35 cellular contexts compared by ENCODE assay signal in genomic region chr13:24128962-24129361, GRCh38.
"Had no signal": no experiment of that assay in that cellular context is flagged by ENCODE, and none has a peak within 500 bp of the region (broad histone marks: within the 10 kb centered on the region; RNA-seq: fewer than 3 reads in every experiment).

No MANE protein-coding gene starts in this region.

- H3K27ac Mint-ChIP-seq: activated CD4-positive, alpha-beta memory T cell treated with anti-CD3 and anti-CD28 coated beads for 36 hours; activated CD4-positive, alpha-beta T cell treated with anti-CD3 and anti-CD28 coated beads for 36 hours; activated naive CD4-positive, alpha-beta T cell treated with anti-CD3 and anti-CD28 coated beads for 36 hours; activated naive CD4-positive, alpha-beta T cell treated with anti-CD3 and anti-CD28 coated beads, Interleukin-2, amount 50 U/mL, for 72 hours; activated naive CD8-positive, alpha-beta T cell treated with anti-CD3 and anti-CD28 coated beads, Interleukin-2, amount 50 U/mL, for 24 hours; activated T-helper 1 cell treated with anti-CD3 and anti-CD28 coated beads, Interleukin-12 subunit alpha, Interleukin-12 subunit beta, Interleukin-2, Interleukin-4 antibody, amounts not matched to agents 30 ng/mL and 10 ng/mL and 1 ng/mL, durations not matched to agents 14 hours and 24 hours and 36 hours; brain had no signal

- H3K36me3 ChIP-seq: MG63, SJCRH30 had no signal

- ATAC-seq: activated CD4-positive, alpha-beta T cell treated with anti-CD3 and anti-CD28 coated beads for 36 hours; activated CD4-positive, CD25-positive, alpha-beta regulatory T cell treated with anti-CD3 and anti-CD28 coated beads, Interleukin-2, amount 50 U/mL, for 24 hours; activated naive CD4-positive, alpha-beta T cell treated with anti-CD3 and anti-CD28 coated beads, Interleukin-2, amount 50 U/mL, for 72 hours; activated naive CD8-positive, alpha-beta T cell treated with anti-CD3 and anti-CD28 coated beads, Interleukin-2, amount 50 U/mL, for 24 hours; activated T-cell treated with anti-CD3 and anti-CD28 coated beads, Interleukin-2, amount 50 U/mL, for 4 hours; K562; Panc1 had no signal

- H3K27me3 Mint-ChIP-seq: brain had no signal

- H3K4me3 ChIP-seq: K562, MG63, SJCRH30, SK-N-MC had no signal

- H3K27ac ChIP-seq: SJCRH30, SK-N-MC had no signal

- DNase-seq: activated CD4-positive, alpha-beta memory T cell treated with anti-CD3 and anti-CD28 coated beads for 36 hours; activated CD4-positive, alpha-beta T cell treated with anti-CD3 and anti-CD28 coated beads for 36 hours; activated CD4-positive, alpha-beta T cell treated with anti-CD3 and anti-CD28 coated beads, Interleukin-2, amount 50 U/mL, for 1 hour; activated CD8-positive, alpha-beta memory T cell treated with anti-CD3 and anti-CD28 coated beads, Interleukin-2, amount 50 U/mL, for 4 hours; activated gamma-delta T cell treated with Interleukin-2 at 50 U/mL for 16 hours; activated naive CD4-positive, alpha-beta T cell treated with anti-CD3 and anti-CD28 coated beads for 36 hours; activated naive CD8-positive, alpha-beta T cell treated with anti-CD3 and anti-CD28 coated beads, Interleukin-2, amount 50 U/mL, for 24 hours; activated T-cell treated with anti-CD3 and anti-CD28 coated beads for 4 hours; activated T-cell treated with anti-CD3 and anti-CD28 coated beads, Interleukin-2, amount 50 U/mL, for 4 hours; anterior cingulate cortex; caudate nucleus; cerebellar nuclear complex; Kasumi-1; MG63; NCI-H1048; NCI-H1105 treated with DMSO at 0.1 percent for 48 hours; NCI-H1436; NCI-H1694; NCI-H1930; NCI-H345; NCI-H526 treated with DMSO at 0.1 percent for 48 hours; NCI-H774; SHP77; SJCRH30; T-helper 1 cell; T-helper 2 cell; T-helper 9 cell had no signal

- H3K27me3 ChIP-seq: MG63, SJCRH30 had no signal

- FAIRE-seq: bronchial epithelial cell, K562 had no signal

- H3K4me3 Mint-ChIP-seq: activated CD4-positive, alpha-beta memory T cell treated with anti-CD3 and anti-CD28 coated beads for 36 hours; activated CD4-positive, alpha-beta T cell treated with anti-CD3 and anti-CD28 coated beads for 36 hours; activated naive CD4-positive, alpha-beta T cell treated with anti-CD3 and anti-CD28 coated beads for 36 hours; activated naive CD8-positive, alpha-beta T cell treated with anti-CD3 and anti-CD28 coated beads, Interleukin-2, amount 50 U/mL, for 24 hours; activated T-cell treated with anti-CD3 and anti-CD28 coated beads, Interleukin-2, amount 50 U/mL, for 4 hours; activated T-helper 1 cell treated with anti-CD3 and anti-CD28 coated beads, Interleukin-12 subunit alpha, Interleukin-12 subunit beta, Interleukin-2, Interleukin-4 antibody, amounts not matched to agents 30 ng/mL and 10 ng/mL and 1 ng/mL, durations not matched to agents 14 hours and 24 hours and 36 hours; brain had no signal
